ENCODE assay signal across 8 cellular contexts in the genomic region with DNA sequence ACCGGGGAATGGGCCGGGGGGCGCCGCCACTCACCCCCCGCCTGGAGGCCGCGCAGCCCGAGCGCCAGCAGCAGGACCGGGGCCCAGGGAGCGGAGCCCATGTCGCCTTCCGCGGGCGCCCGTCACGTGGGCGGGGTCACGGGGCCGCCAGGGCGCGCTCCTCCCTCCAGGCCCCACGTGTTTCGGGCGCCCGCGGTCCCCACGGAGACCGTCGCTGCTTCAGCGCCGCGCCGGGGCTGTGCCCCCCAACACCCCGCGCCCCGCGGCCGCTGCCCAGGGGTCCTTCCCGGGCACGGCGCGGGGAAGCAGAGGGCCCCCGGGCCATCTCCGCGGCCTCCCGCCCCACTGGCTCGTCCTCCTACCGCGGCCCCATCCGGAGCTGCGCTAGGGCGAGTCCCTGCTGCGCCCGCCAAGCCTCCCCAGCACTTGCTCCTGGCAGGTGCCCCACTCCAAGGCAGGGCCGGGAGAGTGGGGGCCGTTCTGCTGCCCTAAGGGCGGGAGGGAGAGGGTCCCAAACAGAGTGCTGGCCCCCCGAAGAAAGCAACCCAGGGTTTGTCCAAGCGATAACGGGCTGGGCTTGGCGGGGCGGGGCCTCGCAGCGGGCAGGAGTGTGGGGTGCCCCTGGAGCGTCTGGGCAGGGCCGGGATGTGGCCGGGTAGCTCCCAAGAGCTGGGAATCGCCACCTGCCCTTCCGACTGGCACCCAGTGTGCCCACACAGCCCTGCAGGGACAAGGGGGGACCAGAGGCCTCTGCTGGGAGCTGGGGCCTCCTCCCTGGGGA. TPM values are rescaled to one million over a fixed set of nuclear protein-coding genes. Genes with fewer than 3 reads are reported as not detected.
DNase-seq lines count a peak whose midpoint lies in the region; ATAC-seq, FAIRE-seq and TF ChIP-seq lines count a peak whose summit lies in the region.

A gene (minus strand): TSS at position 121 of the 781 bp plus-strand sequence. CDS start 20 bp downstream, at position 101.

- peaks cover 3 to 7% (median 6%) of the 10 kb centered on the region in 3 donors for H3K27me3 Mint-ChIP-seq in CD14-positive monocyte (ENCODE audit: low read depth in 3 of 3)

- H3K4me1 ChIP-seq in HUES6 (ENCODE audit: control insufficient read depth, insufficient read depth, low read length): 0 out of 2 replicates have a peak, but pooled peaks cover 6% of the 10 kb centered on the region
- peaks cover 8% of the 10 kb centered on the region for H3K4me1 ChIP-seq in adipocyte (ENCODE audit: control insufficient read depth, insufficient read depth, low read length)
- peaks cover 46% of the 10 kb centered on the region for H3K4me1 ChIP-seq in left ventricle myocardium inferior
- peaks cover 3% of the 10 kb centered on the region for H3K4me1 ChIP-seq in rectal smooth muscle tissue (ENCODE audit: control insufficient read depth, insufficient read depth, low read length)

- H3K4me3 ChIP-seq in HUES6 (ENCODE audit: low read depth, low read length) (peak within 1 kb of the TSS; percentile 48), adipocyte (ENCODE audit: low read length) (peak within 1 kb of the TSS; percentile 73), left ventricle myocardium inferior (peak within 1 kb of the TSS; percentile 94), rectal smooth muscle tissue (ENCODE audit: low read length) (peak within 1 kb of the TSS; percentile 63)

- H3K9me3 ChIP-seq in HUES6 (ENCODE audit: control insufficient read depth, insufficient read depth, low read depth, low read length) (no peaks in the 10 kb centered on the region), adipocyte (ENCODE audit: control insufficient read depth, low read length) (no peaks in the 10 kb centered on the region), left ventricle myocardium inferior (replicated peaks) (no peaks in the 10 kb centered on the region)

- H3K27ac ChIP-seq in HUES6 (ENCODE audit: low read depth, low read length) (no peak within 1 kb of the TSS), left ventricle myocardium inferior (replicated peaks) (peak within 1 kb of the TSS; percentile 92), rectal smooth muscle tissue (ENCODE audit: low read depth, low read length) (no peak within 1 kb of the TSS)

- peaks cover 12% of the 10 kb centered on the region for H3K4me1 Mint-ChIP-seq in CD14-positive monocyte

- intact Hi-C loops in CD14-positive monocyte (cut with micrococcal nuclease): loop anchor here in 1 of 2 donors (5.0 kb wide), 2 partner anchors 67 to 112 kb away; a partner anchor contains a TSS
- intact Hi-C loops in left ventricle myocardium inferior (cut with micrococcal nuclease): loop anchor here (5.0 kb wide), 1 partner anchor 122 kb away; no protein-coding TSS in a partner anchor

- H3K4me3 Mint-ChIP-seq in CD14-positive monocyte: peak within 1 kb of the TSS; percentile 60

- ATAC-seq in GM19395 (IDR thresholded peaks at IDR 0.05; ENCODE audit: unreplicated experiment): peak; percentile 59

- H3K36me3 ChIP-seq in HUES6 (ENCODE audit: control insufficient read depth, insufficient read depth, low read length) (no peaks in the 10 kb centered on the region), adipocyte (ENCODE audit: control insufficient read depth, insufficient read depth, low read length, severe bottlenecking) (peaks cover 10% of the 10 kb centered on the region), left ventricle myocardium inferior (peaks cover 27% of the 10 kb centered on the region), rectal smooth muscle tissue (ENCODE audit: control insufficient read depth, insufficient read depth, low read length) (no peaks in the 10 kb centered on the region)

- peak within 1 kb of the TSS in 1 of 7 donors; percentile 68 for H3K27ac Mint-ChIP-seq in CD14-positive monocyte

- peaks cover 0 to 3% (median 0%) of the 10 kb centered on the region in 7 donors for H3K9me3 Mint-ChIP-seq in CD14-positive monocyte

- H3K9ac ChIP-seq in HUES6 (ENCODE audit: low read length) (no peak within 1 kb of the TSS), adipocyte (ENCODE audit: low read length) (peak within 1 kb of the TSS; percentile 49), rectal smooth muscle tissue (ENCODE audit: low read length) (no peak within 1 kb of the TSS)

- no peak for FAIRE-seq in urothelium cell line (lab: Jason Lieb, UNC)

- peaks cover 36% of the 10 kb centered on the region for H3K27me3 ChIP-seq in HUES6 (ENCODE audit: control insufficient read depth, insufficient read depth, low read length)
- H3K27me3 ChIP-seq in adipocyte (replicated peaks; ENCODE audit: control insufficient read depth, insufficient read depth, low read length): no peaks in the 10 kb centered on the region
- no peaks in the 10 kb centered on the region for H3K27me3 ChIP-seq in left ventricle myocardium inferior (ENCODE audit: low read depth)
- peaks cover 5% of the 10 kb centered on the region for H3K27me3 ChIP-seq in rectal smooth muscle tissue (ENCODE audit: control insufficient read depth, insufficient read depth, low read length)

- peak; percentile 77 for DNase-seq in CD14-positive monocyte (ENCODE audit: low spot score)
- peak; percentile 52 for DNase-seq in SW480 (ENCODE audit: low spot score)
- DNase-seq in adipocyte (ENCODE audit: low read depth): peak; percentile 82
- DNase-seq in left ventricle myocardium inferior: peak; percentile 82
- peak; percentile 74 for DNase-seq in urothelium cell line (ENCODE audit: low spot score)

- TF ChIP-seq CTCF in CD14-positive monocyte (IDR thresholded peaks at IDR 0.05) (no peak), left ventricle myocardium inferior (IDR thresholded peaks at IDR 0.05; ENCODE audit: borderline replicate concordance) (no peak)

- peaks cover 8 to 26% of the 10 kb centered on the region in 2 donors for H3K36me3 Mint-ChIP-seq in CD14-positive monocyte

RNA-seq across cellular contexts. Expression of the gene that starts here (rescaled TPM):
- polyA plus RNA-seq in CD14-positive monocyte: 100 to 1,000 TPM in 1 of 2 donors, 10 to 100 TPM in 1; 68.3 to 150 TPM
- total RNA-seq in left ventricle myocardium inferior: 130 TPM
